Comparison of ENCODE assay signal across 16 cellular contexts in genomic region chr15:65307978-65308377, GRCh38. TPM values are rescaled to one million over a fixed set of nuclear protein-coding genes. Genes with fewer than 3 reads are reported as not detected.
DNase-seq lines count a peak whose midpoint lies in the region; ATAC-seq and TF ChIP-seq lines count a peak whose summit lies in the region.
"Had no signal": no experiment of that assay in that cellular context is flagged by ENCODE, and none has a peak within 500 bp of the region (broad histone marks: within the 10 kb centered on the region; RNA-seq: fewer than 3 reads in every experiment).

No MANE protein-coding gene starts in this region.

- TF ChIP-seq CTCF in HEK293 (tag by site-specific recombination; IDR thresholded peaks at IDR 0.05): no peak
- no peak for TF ChIP-seq CTCF in epithelial cell of esophagus (IDR thresholded peaks at IDR 0.05; ENCODE audit: insufficient read depth, low read depth, low read length, missing control alignments)
- no peak for TF ChIP-seq CTCF in lower lobe of right lung (IDR thresholded peaks at IDR 0.05)
- TF ChIP-seq CTCF in Caco-2 (IDR thresholded peaks at IDR 0.05; ENCODE audit: insufficient read depth in 1 of 2, low read depth in 1 of 2, low read length in 1 of 2, severe bottlenecking in 1 of 2, unreplicated experiment in 1 of 2): no peak

- H3K27me3 ChIP-seq in NT2/D1 (ENCODE audit: insufficient read depth, insufficient read length) (no peaks in the 10 kb centered on the region), lower lobe of right lung (ENCODE audit: low read depth) (no peaks in the 10 kb centered on the region), Caco-2 (replicated peaks; ENCODE audit: control insufficient read depth, insufficient read depth, low read length) (no peaks in the 10 kb centered on the region)
- H3K27me3 ChIP-seq: BE2C had no signal

- H3K27me3 Mint-ChIP-seq in Caco-2 (ENCODE audit: insufficient read depth, unreplicated experiment): no peaks in the 10 kb centered on the region

- no peak for ATAC-seq in lower lobe of right lung
- no peak for ATAC-seq in GM21528 (IDR thresholded peaks at IDR 0.05; ENCODE audit: low FRiP score, unreplicated experiment)
- ATAC-seq: HCT116 had no signal

- DNase-seq in NT2/D1 (ENCODE audit: low read depth, low spot score) (no peak), epithelial cell of esophagus (ENCODE audit: low read depth) (peak; percentile 79), lower lobe of right lung (peak; percentile 12), NCI-H2171 (lab: John Stamatoyannopoulos, UW) (no peak), Caco-2 (no peak)
- DNase-seq: BE2C; CD4-positive, alpha-beta memory T cell; COR-L47; DND-41; GDM1; IMR-90 had no signal

- H3K9ac ChIP-seq in NT2/D1 (ENCODE audit: insufficient read length, low read depth): peak overlapping the region; percentile 21

- no peaks in the 10 kb centered on the region for H3K9me3 Mint-ChIP-seq in Caco-2 (ENCODE audit: unreplicated experiment)

- peaks cover 19% of the 10 kb centered on the region for H3K36me3 Mint-ChIP-seq in Caco-2 (ENCODE audit: insufficient read depth, unreplicated experiment)

- H3K9me3 ChIP-seq in HEK293 (ENCODE audit: control insufficient read depth, insufficient read depth, low read depth, low read length) (no peaks in the 10 kb centered on the region), NT2/D1 (ENCODE audit: insufficient read depth, low read length) (no peaks in the 10 kb centered on the region), lower lobe of right lung (no peaks in the 10 kb centered on the region), Caco-2 (no peaks in the 10 kb centered on the region)
- H3K9me3 ChIP-seq: BE2C had no signal

- intact Hi-C loops in lower lobe of right lung (cut with DNase I): no loop called here
- intact Hi-C loops in Caco-2 (cut with micrococcal nuclease; ENCODE audit: unreplicated experiment): no loop called here

- no peak overlapping the region for H3K4me3 ChIP-seq in HEK293 (ENCODE audit: low read depth, low read length)
- H3K4me3 ChIP-seq in NT2/D1 (ENCODE audit: insufficient read length, low read depth): no peak overlapping the region
- H3K4me3 ChIP-seq in epithelial cell of esophagus (ENCODE audit: low read length): no peak overlapping the region
- no peak overlapping the region for H3K4me3 ChIP-seq in lower lobe of right lung
- no peak overlapping the region for H3K4me3 ChIP-seq in Caco-2 (ENCODE audit: low read depth, low read length)

- H3K36me3 ChIP-seq in HEK293 (ENCODE audit: control insufficient read depth in 2 of 2, insufficient read depth in 1 of 2, low read length in 2 of 2) (no peaks in the 10 kb centered on the region), NT2/D1 (ENCODE audit: insufficient read depth, insufficient read length, low read length) (no peaks in the 10 kb centered on the region), lower lobe of right lung (no peaks in the 10 kb centered on the region), Caco-2 (ENCODE audit: control insufficient read depth, insufficient read depth, low read length) (no peaks in the 10 kb centered on the region)
- H3K36me3 ChIP-seq: BE2C had no signal

- H3K4me1 ChIP-seq in HEK293 (ENCODE audit: control insufficient read depth, insufficient read depth, low read length): peaks cover 8% of the 10 kb centered on the region; the same call in 1 of the 2 replicates
- peaks cover 11% of the 10 kb centered on the region for H3K4me1 ChIP-seq in NT2/D1 (ENCODE audit: insufficient read depth, insufficient read length)
- peaks cover 14% of the 10 kb centered on the region for H3K4me1 ChIP-seq in lower lobe of right lung
- peaks cover 6% of the 10 kb centered on the region; the same call in 1 of the 2 replicates for H3K4me1 ChIP-seq in Caco-2

- H3K27ac Mint-ChIP-seq in Caco-2 (ENCODE audit: unreplicated experiment): no peak overlapping the region
- H3K27ac Mint-ChIP-seq: CD4-positive, alpha-beta memory T cell had no signal

- no peak overlapping the region for H3K4me3 Mint-ChIP-seq in Caco-2 (ENCODE audit: unreplicated experiment)
- H3K4me3 Mint-ChIP-seq: CD4-positive, alpha-beta memory T cell had no signal

- H3K27ac ChIP-seq in HEK293 (ENCODE audit: extremely low read depth, low read depth, low read length): no peak overlapping the region
- no peak overlapping the region for H3K27ac ChIP-seq in lower lobe of right lung
- H3K27ac ChIP-seq: C4-2B had no signal

- POLR2A ChIA-PET in HEK293 (lab: Yijun Ruan, JAX) (no interaction called here), Caco-2 (lab: Charles Lee) (no interaction called here)

- CTCF ChIA-PET in HEK293 (lab: Yijun Ruan, JAX) (interaction anchor here (0.7 to 3.9 kb wide), 5 partner anchors 11 to 562 kb away, joined by 3 to 21 read pairs (median 4); no protein-coding TSS in a partner anchor), Caco-2 (lab: Charles Lee) (no interaction called here)

- H3K4me1 Mint-ChIP-seq in Caco-2 (ENCODE audit: low read depth, unreplicated experiment): no peaks in the 10 kb centered on the region

- no TSS peak for BruUV-seq in Caco-2 (replicated peaks; lab: Mats Ljungman, UMichigan)

TF ChIP-seq in HEK293, 187 proteins besides CTCF, POLR2A, EP300 and RAD21:
- TF ChIP-seq ZNF292 (tag by site-specific recombination; IDR thresholded peaks at IDR 0.05; ENCODE audit: borderline replicate concordance, low read depth) (no peak), ZNF341 (tag by site-specific recombination; IDR thresholded peaks at IDR 0.05; ENCODE audit: low read depth) (no peak), OSR2 (tag by site-specific recombination; IDR thresholded peaks at IDR 0.05) (peak; percentile 53; the same call in 1 of the 2 replicates), ZFP3 (tag by site-specific recombination; IDR thresholded peaks at IDR 0.05; ENCODE audit: low read depth) (no peak), TCF7L2 (IDR thresholded peaks at IDR 0.05; ENCODE audit: borderline replicate concordance, low read depth, low read length) (no peak), ZSCAN16 (tag by site-specific recombination; IDR thresholded peaks at IDR 0.05) (no peak), KLF1 (tag by site-specific recombination; IDR thresholded peaks at IDR 0.05) (0 out of 2 replicates have a peak, but pooled peaks have one; percentile 16), ATF2 (tag by site-specific recombination; IDR thresholded peaks at IDR 0.05; ENCODE audit: low read depth) (no peak)

RNA-seq across cellular contexts. Expression of gene RNU5B-1, which starts 3.5 kb away (rescaled TPM):
- total RNA-seq in lower lobe of right lung (47.6 TPM), Caco-2 (2022) (not detected in 2 replicates)
- total RNA-seq: HT-29, IMR-90 had no signal

RNA-seq across cellular contexts. Expression of gene RNU5A-1, which starts 12.1 kb away (rescaled TPM):
- total RNA-seq in lower lobe of right lung: not detected
- not detected in 2 replicates for total RNA-seq in Caco-2 (2022)
- total RNA-seq: CD4-positive, alpha-beta memory T cell; HT-29; IMR-90 had no signal

RNA-seq across cellular contexts. Expression of gene PARP16, which starts 21.3 kb away (rescaled TPM):
- total RNA-seq in lower lobe of right lung (8.8 TPM), Caco-2 (2022) (6.9 and 9.5 TPM in 2 replicates)

Comparison
In these comparisons a context has a peak if more than half of its experiments do, and no peak if none do; other contexts are left out.
1. DNase-seq: peak in epithelial cell of esophagus (single experiment) and lower lobe of right lung (single experiment); none in NT2/D1 (single experiment), NCI-H2171 (single experiment) and Caco-2 (0 of 2).